ENCODE assay signal across 9 cellular contexts in the genomic region with DNA sequence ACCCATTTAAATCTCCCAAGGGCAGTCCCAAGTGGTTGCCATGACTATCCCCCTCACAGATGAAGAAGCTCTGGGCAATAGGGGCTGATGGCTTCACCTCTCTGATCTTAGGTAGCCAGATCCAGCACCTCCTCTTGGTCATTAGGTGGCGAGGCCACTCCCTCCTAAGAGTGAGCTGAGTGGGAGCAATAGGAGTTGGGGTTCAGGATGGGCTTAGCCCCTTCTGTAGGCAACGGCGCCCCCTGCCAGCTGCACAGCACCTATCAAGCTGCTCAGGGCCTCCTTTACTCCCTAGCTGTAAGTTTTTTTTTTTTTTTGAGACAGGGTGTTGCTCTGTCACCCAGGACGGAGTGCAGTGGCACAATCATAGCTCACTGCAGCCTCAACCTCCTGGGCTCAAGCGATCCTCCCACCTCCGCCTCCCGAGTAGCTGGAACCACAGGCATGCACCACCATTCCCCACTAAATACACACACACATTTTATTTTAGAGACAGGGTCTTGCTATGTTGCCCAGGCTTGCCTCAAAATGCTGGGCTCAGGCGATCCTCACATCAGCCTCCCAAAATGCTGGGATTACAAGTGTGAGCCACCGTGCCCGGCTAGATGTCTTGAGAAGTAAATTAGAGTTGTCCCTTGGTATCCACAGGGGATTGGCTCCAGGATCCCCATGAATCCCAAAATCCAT. TPM values are rescaled to one million over a fixed set of nuclear protein-coding genes. Genes with fewer than 3 reads are reported as not detected.
DNase-seq lines count a peak whose midpoint lies in the region; ATAC-seq and TF ChIP-seq lines count a peak whose summit lies in the region.
"Had no signal": no experiment of that assay in that cellular context is flagged by ENCODE, and none has a peak within 500 bp of the region (broad histone marks: within the 10 kb centered on the region; RNA-seq: fewer than 3 reads in every experiment).

No MANE protein-coding gene starts in this region.

- H3K4me3 ChIP-seq in GM12865 (ENCODE audit: low read depth, low read length) (no peak overlapping the region), osteoblast (ENCODE audit: insufficient read depth, low read length) (no peak overlapping the region)

- peaks cover 37% of the 10 kb centered on the region for H3K27me3 Mint-ChIP-seq in brain

- H3K79me2 ChIP-seq in osteoblast (ENCODE audit: insufficient read depth, low read length) = peaks cover 12% of the 10 kb centered on the region

- peak overlapping the region in 3 of 5 experiments; percentile 30 to 92 (median 90) for H3K27ac Mint-ChIP-seq in brain

- no peak overlapping the region for H3K4me3 Mint-ChIP-seq in brain
- H3K4me3 Mint-ChIP-seq: immature natural killer cell had no signal

- H3K4me2 ChIP-seq in osteoblast (ENCODE audit: insufficient read depth, low read length) = no peak overlapping the region

- H3K36me3 ChIP-seq in osteoblast (ENCODE audit: insufficient read depth, low read length) = peaks cover 5% of the 10 kb centered on the region

- peaks cover 17% of the 10 kb centered on the region for H3K27me3 ChIP-seq in osteoblast (ENCODE audit: insufficient read depth, low read length)

- peaks cover 42% of the 10 kb centered on the region for H3K4me1 ChIP-seq in osteoblast (ENCODE audit: insufficient read depth, low read length)

- H3K36me3 Mint-ChIP-seq in brain = peaks cover 18% of the 10 kb centered on the region

- no peak for ATAC-seq in GM18498 (IDR thresholded peaks at IDR 0.05; ENCODE audit: unreplicated experiment)
- ATAC-seq in HG03442 (IDR thresholded peaks at IDR 0.05; ENCODE audit: unreplicated experiment) = no peak

- no peaks in the 10 kb centered on the region for H3K9me3 Mint-ChIP-seq in brain
- H3K9me3 Mint-ChIP-seq: immature natural killer cell had no signal

- TF ChIP-seq CTCF in GM12865 (IDR thresholded peaks at IDR 0.05; ENCODE audit: insufficient read depth, low read depth, low read length, missing control alignments) (peak; percentile 23), brain (conservative IDR thresholded peaks at IDR 0.05) (peak; percentile 52 to 56), osteoblast (IDR thresholded peaks at IDR 0.05; ENCODE audit: extremely low read depth, low read depth, low read length) (peak; percentile 61)

- H3K27ac ChIP-seq in osteoblast (ENCODE audit: low read depth, low read length) = peak overlapping the region; percentile 87

- DNase-seq in GM12865 (ENCODE audit: low read depth) (peak; percentile 53), NAMALWA (ENCODE audit: low spot score) (peak; percentile 52), osteoblast (ENCODE audit: insufficient read length, low spot score, missing footprints) (peak; percentile 87), GM19240 (ENCODE audit: insufficient read length, low spot score) (no peak), amniotic stem cell (lab: John Stamatoyannopoulos, UW) (no peak)

- peaks cover 63% of the 10 kb centered on the region for H3K4me1 Mint-ChIP-seq in brain

- H2AFZ ChIP-seq in osteoblast (ENCODE audit: low read length) = no peak overlapping the region

- H4K20me1 ChIP-seq in osteoblast (ENCODE audit: insufficient read depth, low read length) = peaks cover 10% of the 10 kb centered on the region

- H3K9me3 ChIP-seq in osteoblast (ENCODE audit: low read depth, low read length) = no peaks in the 10 kb centered on the region

RNA-seq across cellular contexts. Expression of a gene that starts 3.5 kb away (rescaled TPM):
- polyA plus RNA-seq in brain (ENCODE audit: insufficient read depth, low read depth, low replicate concordance) = 2.1 TPM
- total RNA-seq in osteoblast = 3.2 and 4.3 TPM in 2 replicates
- polyA plus RNA-seq: immature natural killer cell had no signal

RNA-seq across cellular contexts. Expression of a gene that starts 5.4 kb away (rescaled TPM):
- 309 TPM for polyA plus RNA-seq in brain (ENCODE audit: insufficient read depth, low read depth, low replicate concordance)
- 90.8 and 97.4 TPM in 2 replicates for total RNA-seq in osteoblast

RNA-seq across cellular contexts. Expression of a gene that starts 6.5 kb away (rescaled TPM):
- polyA plus RNA-seq in brain (ENCODE audit: insufficient read depth, low read depth, low replicate concordance) = 37.5 TPM
- 38.6 and 42.3 TPM in 2 replicates for total RNA-seq in osteoblast

RNA-seq across cellular contexts. Expression of a gene that starts 10.2 kb away (rescaled TPM):
- not detected for polyA plus RNA-seq in brain (ENCODE audit: insufficient read depth, low read depth, low replicate concordance)
- not detected in 2 replicates for total RNA-seq in osteoblast
- polyA plus RNA-seq: immature natural killer cell had no signal

RNA-seq across cellular contexts. Expression of a gene that starts 32.2 kb away (rescaled TPM):
- polyA plus RNA-seq in brain (ENCODE audit: insufficient read depth, low read depth, low replicate concordance) = 0.93 TPM
- 0.29 TPM in 1 of 2 replicates, not detected in the other for total RNA-seq in osteoblast
- polyA plus RNA-seq: immature natural killer cell had no signal

Comparison
In these comparisons a context has a peak if more than half of its experiments do, and no peak if none do; other contexts are left out.
1. DNase-seq: peak in GM12865 (single experiment), NAMALWA (single experiment) and osteoblast (single experiment); none in GM19240 (single experiment) and amniotic stem cell (single experiment).
2. Peak in every context shown above with its lines, with median percentiles within 50 percentile points of each other: CTCF ChIP-seq.